26 cellular contexts compared by ENCODE assay signal in genomic region chr10:43259248-43259980, GRCh38. TPM values are rescaled to one million over a fixed set of nuclear protein-coding genes. Genes with fewer than 3 reads are reported as not detected.
DNase-seq lines count a peak whose midpoint lies in the region; ATAC-seq and TF ChIP-seq lines count a peak whose summit lies in the region.
"Had no signal": no experiment of that assay in that cellular context is flagged by ENCODE, and none has a peak within 500 bp of the region (broad histone marks: within the 10 kb centered on the region; RNA-seq: fewer than 3 reads in every experiment).

No MANE protein-coding gene starts in this region.

- H3K27me3 ChIP-seq in heart right ventricle (peaks cover 0 to 19% (median 9%) of the 10 kb centered on the region in 7 donors), Karpas-422 (ENCODE audit: low read length) (no peaks in the 10 kb centered on the region), aorta (ENCODE audit: control insufficient read depth in 1 of 2, insufficient read depth in 2 of 2, low read length in 1 of 2) (no peaks in the 10 kb centered on the region)
- H3K27me3 ChIP-seq: thyroid gland had no signal

- no peaks in the 10 kb centered on the region for H3K9me2 ChIP-seq in Karpas-422 (replicated peaks; ENCODE audit: insufficient read depth, low read length)

- H3K27ac Mint-ChIP-seq in activated T-helper 2 cell treated with anti-CD3 and anti-CD28 coated beads, Interferon-gamma antibody, Interleukin-2, Interleukin-4, amounts not matched to agents 10 μg/mL and 5 μg/mL and 100 μg/mL, durations not matched to agents 14 hours and 24 hours and 36 hours = no peak overlapping the region
- no peak overlapping the region for H3K27ac Mint-ChIP-seq in WTC11
- H3K27ac Mint-ChIP-seq: activated CD8-positive, alpha-beta T cell treated with anti-CD3 and anti-CD28 coated beads for 36 hours; activated naive CD4-positive, alpha-beta T cell treated with anti-CD3 and anti-CD28 coated beads, Interleukin-2, amount 50 U/mL, for 24 hours; CD4-positive, alpha-beta T cell had no signal

- intact Hi-C loops in cardiac septum (cut with DNase I) (no loop called here), heart right ventricle (cut with DNase I) (no loop called here), aorta (cut with DNase I) (no loop called here)
- intact Hi-C loops in activated T-helper 2 cell treated with anti-CD3 and anti-CD28 coated beads, Interferon-gamma antibody, Interleukin-2, Interleukin-4, amounts not matched to agents 10 μg/mL and 5 μg/mL and 100 μg/mL, durations not matched to agents 14 hours and 24 hours and 36 hours (cut with micrococcal nuclease) = no loop called here

- H3K27me3 Mint-ChIP-seq in activated T-helper 2 cell treated with anti-CD3 and anti-CD28 coated beads, Interferon-gamma antibody, Interleukin-2, Interleukin-4, amounts not matched to agents 10 μg/mL and 5 μg/mL and 100 μg/mL, durations not matched to agents 14 hours and 24 hours and 36 hours (ENCODE audit: low read depth) = peaks cover 6% of the 10 kb centered on the region
- no peaks in the 10 kb centered on the region; the same call in 1 of the 2 replicates for H3K27me3 Mint-ChIP-seq in WTC11 (ENCODE audit: low read depth)

- H3K4me3 Mint-ChIP-seq in activated T-helper 2 cell treated with anti-CD3 and anti-CD28 coated beads, Interferon-gamma antibody, Interleukin-2, Interleukin-4, amounts not matched to agents 10 μg/mL and 5 μg/mL and 100 μg/mL, durations not matched to agents 14 hours and 24 hours and 36 hours (ENCODE audit: low read depth) = no peak overlapping the region
- no peak overlapping the region for H3K4me3 Mint-ChIP-seq in WTC11
- H3K4me3 Mint-ChIP-seq: activated CD8-positive, alpha-beta T cell treated with anti-CD3 and anti-CD28 coated beads for 36 hours; activated naive CD4-positive, alpha-beta T cell treated with anti-CD3 and anti-CD28 coated beads, Interleukin-2, amount 50 U/mL, for 24 hours; activated T-cell treated with anti-CD3 and anti-CD28 coated beads, Interleukin-2, amount 50 U/mL, for 4 hours; CD4-positive, alpha-beta T cell had no signal

- POLR2A ChIA-PET in WTC11 (lab: Charles Lee) = no interaction called here

- DNase-seq in cardiac septum (ENCODE audit: low spot score) (peak; percentile 71), heart right ventricle (no peak), Karpas-422 (peak; percentile 35), iPS-NIHi7 (ENCODE audit: extremely low spot score) (peak; percentile 7), aorta (peak; percentile 32 to 70), NCI-H2227 treated with DMSO at 0.1 percent for 48 hours (lab: John Stamatoyannopoulos, UW) (no peak), WTC11 (ENCODE audit: low spot score) (no peak)
- no peak for DNase-seq in activated T-helper 2 cell treated with anti-CD3 and anti-CD28 coated beads, Interferon-gamma antibody, Interleukin-2, Interleukin-4, amounts not matched to agents 10 μg/mL and 5 μg/mL and 100 μg/mL, durations not matched to agents 14 hours and 24 hours and 36 hours (ENCODE audit: low spot score)
- DNase-seq: activated CD4-positive, CD25-positive, alpha-beta regulatory T cell treated with anti-CD3 and anti-CD28 coated beads, Interleukin-2, amount 50 U/mL, for 72 hours; activated CD8-positive, alpha-beta T cell treated with anti-CD3 and anti-CD28 coated beads for 36 hours; activated T-cell treated with anti-CD3 and anti-CD28 coated beads, Interleukin-2, amount 50 U/mL, for 4 hours; central memory CD4-positive, alpha-beta T cell; DND-41; hippocampal formation; NCI-H1436 treated with DMSO at 0.1 percent for 48 hours; NCI-H748 treated with DMSO at 0.1 percent for 48 hours; stimulated activated CD4-positive, alpha-beta T cell treated with anti-CD3 and anti-CD28 coated beads, Interleukin-4, amount 100 ng/mL, for 24 hours; stimulated activated naive CD8-positive, alpha-beta T cell treated with anti-CD3 and anti-CD28 coated beads, Interleukin-15, Interleukin-2, amounts not matched to agents 100 U/mL and 50 U/mL, for 24 hours; SW 1271 had no signal

- H2AFZ ChIP-seq in Karpas-422 (ENCODE audit: low read length) = no peak overlapping the region

- no peak overlapping the region for H3K4me2 ChIP-seq in Karpas-422 (ENCODE audit: low read depth, low read length, poor library complexity, severe bottlenecking)
- H3K4me2 ChIP-seq: smooth muscle cell had no signal

- H3K4me3 ChIP-seq in heart right ventricle (no peak overlapping the region), Karpas-422 (ENCODE audit: low read length) (no peak overlapping the region), aorta (ENCODE audit: low read length in 2 of 2) (no peak overlapping the region)
- H3K4me3 ChIP-seq: lung, smooth muscle cell, thyroid gland had no signal

- H4K20me1 ChIP-seq in Karpas-422 (ENCODE audit: insufficient read depth, low read depth, low read length) = no peaks in the 10 kb centered on the region

- no peaks in the 10 kb centered on the region for H3K9me3 Mint-ChIP-seq in activated T-helper 2 cell treated with anti-CD3 and anti-CD28 coated beads, Interferon-gamma antibody, Interleukin-2, Interleukin-4, amounts not matched to agents 10 μg/mL and 5 μg/mL and 100 μg/mL, durations not matched to agents 14 hours and 24 hours and 36 hours
- no peaks in the 10 kb centered on the region for H3K9me3 Mint-ChIP-seq in WTC11
- H3K9me3 Mint-ChIP-seq: activated CD8-positive, alpha-beta T cell treated with anti-CD3 and anti-CD28 coated beads for 36 hours; activated naive CD4-positive, alpha-beta T cell treated with anti-CD3 and anti-CD28 coated beads, Interleukin-2, amount 50 U/mL, for 24 hours; activated T-cell treated with anti-CD3 and anti-CD28 coated beads, Interleukin-2, amount 50 U/mL, for 4 hours; CD4-positive, alpha-beta T cell had no signal

- no peaks in the 10 kb centered on the region for H3K36me3 Mint-ChIP-seq in activated T-helper 2 cell treated with anti-CD3 and anti-CD28 coated beads, Interferon-gamma antibody, Interleukin-2, Interleukin-4, amounts not matched to agents 10 μg/mL and 5 μg/mL and 100 μg/mL, durations not matched to agents 14 hours and 24 hours and 36 hours (ENCODE audit: low read depth)
- no peaks in the 10 kb centered on the region for H3K36me3 Mint-ChIP-seq in WTC11
- H3K36me3 Mint-ChIP-seq: activated naive CD4-positive, alpha-beta T cell treated with anti-CD3 and anti-CD28 coated beads, Interleukin-2, amount 50 U/mL, for 24 hours had no signal

- H3K27ac ChIP-seq in heart right ventricle (no peak overlapping the region), Karpas-422 (ENCODE audit: low read length) (no peak overlapping the region), aorta (ENCODE audit: low read depth in 1 of 2, low read length in 2 of 2) (no peak overlapping the region)
- H3K27ac ChIP-seq: epithelial cell of prostate, thyroid gland had no signal

- peaks cover 0 to 35% (median 25%) of the 10 kb centered on the region in 9 donors for H3K4me1 ChIP-seq in heart right ventricle
- peaks cover 7% of the 10 kb centered on the region; the same call in 1 of the 2 replicates for H3K4me1 ChIP-seq in Karpas-422 (ENCODE audit: low read length)
- H3K4me1 ChIP-seq in aorta (ENCODE audit: control insufficient read depth in 1 of 2, insufficient read depth in 2 of 2, low read length in 2 of 2) = no peaks in the 10 kb centered on the region

- H3K4me1 Mint-ChIP-seq in activated T-helper 2 cell treated with anti-CD3 and anti-CD28 coated beads, Interferon-gamma antibody, Interleukin-2, Interleukin-4, amounts not matched to agents 10 μg/mL and 5 μg/mL and 100 μg/mL, durations not matched to agents 14 hours and 24 hours and 36 hours (ENCODE audit: low read depth) = no peaks in the 10 kb centered on the region
- H3K4me1 Mint-ChIP-seq in WTC11 = peaks cover 13% of the 10 kb centered on the region
- H3K4me1 Mint-ChIP-seq: activated naive CD4-positive, alpha-beta T cell treated with anti-CD3 and anti-CD28 coated beads, Interleukin-2, amount 50 U/mL, for 24 hours had no signal

- CTCF ChIA-PET in WTC11 (lab: Charles Lee) = interaction anchor here (3.4 kb wide), 1 partner anchor 56 kb away, joined by 24 read pairs; no protein-coding TSS in a partner anchor

- H3K9me3 ChIP-seq in heart right ventricle (no peaks in the 10 kb centered on the region), Karpas-422 (ENCODE audit: low read length) (no peaks in the 10 kb centered on the region), aorta (ENCODE audit: control insufficient read depth, low read length) (no peaks in the 10 kb centered on the region)
- H3K9me3 ChIP-seq: thyroid gland had no signal

- ATAC-seq in heart right ventricle (no peak), aorta (ENCODE audit: low FRiP score) (no peak), WTC11 (no peak)
- ATAC-seq: activated CD8-positive, alpha-beta T cell treated with anti-CD3 and anti-CD28 coated beads for 36 hours; activated T-cell treated with anti-CD3 and anti-CD28 coated beads, Interleukin-2, amount 50 U/mL, for 4 hours; stimulated activated naive CD8-positive, alpha-beta T cell treated with anti-CD3 and anti-CD28 coated beads, Interleukin-15, Interleukin-2, amounts not matched to agents 100 U/mL and 50 U/mL, for 24 hours had no signal

- H3K36me3 ChIP-seq in heart right ventricle (no peaks in the 10 kb centered on the region), Karpas-422 (ENCODE audit: insufficient read depth, low read length) (no peaks in the 10 kb centered on the region), aorta (ENCODE audit: control insufficient read depth in 1 of 2, insufficient read depth in 2 of 2, low read length in 1 of 2) (no peaks in the 10 kb centered on the region)
- H3K36me3 ChIP-seq: thyroid gland had no signal

- no peak overlapping the region for H3K9ac ChIP-seq in Karpas-422 (ENCODE audit: low read length)

- TF ChIP-seq CTCF in heart right ventricle (IDR thresholded peaks at IDR 0.05) = no peak
- no peak for TF ChIP-seq CTCF in WTC11 (IDR thresholded peaks at IDR 0.05)

- WGBS in heart right ventricle, 2 donors = 51 to 65% methylated on average over 12 of the region's 12 CpGs
- WGBS in aorta, 2 donors = 77% methylated on average over 12 of the region's 12 CpGs

- H3K79me2 ChIP-seq in Karpas-422 (ENCODE audit: low read length) = no peaks in the 10 kb centered on the region

TF ChIP-seq in WTC11, 78 proteins besides CTCF, POLR2A, EP300 and RAD21 (continues in another document):
- TF ChIP-seq PRRX2 (CRISPR knock-in tag; IDR thresholded peaks at IDR 0.05) = no peak
- TF ChIP-seq ZNF423 (CRISPR knock-in tag; IDR thresholded peaks at IDR 0.05) = no peak
- no peak for TF ChIP-seq SMAD3 (CRISPR knock-in tag; IDR thresholded peaks at IDR 0.05; ENCODE audit: borderline replicate concordance)
- no peak for TF ChIP-seq FOXP1 (CRISPR knock-in tag; IDR thresholded peaks at IDR 0.05; ENCODE audit: borderline replicate concordance)
- TF ChIP-seq TCF7 (CRISPR knock-in tag; IDR thresholded peaks at IDR 0.05; ENCODE audit: low read depth) = no peak

RNA-seq across cellular contexts. Expression of gene RASGEF1A, which starts 7.5 kb away (rescaled TPM):
- total RNA-seq in cardiac septum (1.0 TPM), heart right ventricle (1 to 10 TPM in 7 of 10 donors, under 1 TPM in 3; 0.63 to 2.4 (median 1.4) TPM), aorta (1 to 10 TPM; 1.9 to 3.1 TPM), WTC11 (2021) (20.8 to 21.4 TPM (median 21.0 TPM) in 3 replicates)
- polyA plus RNA-seq in heart right ventricle (under 1 TPM; 0.16 to 0.44 TPM), aorta (1 to 10 TPM in 1 of 2 donors, not detected in 1; 3.9 TPM)
- total RNA-seq in Karpas-422 (2014; rRNA removed; shearing (Covaris generic); ENCODE audit: low replicate concordance) = not detected in 2 replicates
- total RNA-seq in activated T-helper 2 cell treated with anti-CD3 and anti-CD28 coated beads, Interferon-gamma antibody, Interleukin-2, Interleukin-4, amounts not matched to agents 10 μg/mL and 5 μg/mL and 100 μg/mL, durations not matched to agents 14 hours and 24 hours and 36 hours = 1.1 and 1.6 TPM in 2 replicates
- total RNA-seq: H4 had no signal

Comparison
In these comparisons a context has a peak if more than half of its experiments do, and no peak if none do; other contexts are left out.
1. DNase-seq: peak in cardiac septum (single experiment), Karpas-422 (single experiment), iPS-NIHi7 (single experiment) and aorta (2 of 2); none in heart right ventricle (0 of 2), NCI-H2227 treated with DMSO at 0.1 percent for 48 hours (single experiment), activated T-helper 2 cell treated with anti-CD3 and anti-CD28 coated beads, Interferon-gamma antibody, Interleukin-2, Interleukin-4, amounts not matched to agents 10 μg/mL and 5 μg/mL and 100 μg/mL, durations not matched to agents 14 hours and 24 hours and 36 hours (single experiment) and WTC11 (single experiment).